In the genomic region with DNA sequence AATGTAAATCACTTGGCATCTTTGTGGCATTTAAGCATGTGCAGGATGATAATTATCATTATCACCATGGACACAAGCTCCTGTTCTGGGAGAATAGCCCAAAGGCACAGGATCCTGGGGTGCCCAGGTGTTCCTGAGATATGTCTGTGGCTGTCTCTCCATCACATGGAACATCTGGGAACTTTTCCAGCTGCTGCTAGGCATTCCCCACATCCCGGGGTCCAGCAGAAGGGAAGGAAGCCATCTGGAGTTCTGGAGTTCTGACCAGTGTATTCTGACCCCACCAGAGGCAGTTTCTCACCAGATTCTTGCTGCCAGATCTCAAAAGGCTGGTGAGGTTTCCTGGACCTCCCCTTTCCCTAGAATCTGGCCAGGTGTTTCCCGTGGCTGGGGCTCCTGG, we compare ENCODE assay signal across 22 cellular contexts.
"Had no signal": no experiment of that assay in that cellular context is flagged by ENCODE, and none has a peak within 500 bp of the region (broad histone marks: within the 10 kb centered on the region; RNA-seq: fewer than 3 reads in every experiment).

No MANE protein-coding gene starts in this region.

- DNase-seq: effector memory CD8-positive, alpha-beta T cell; esophagus squamous epithelium; foreskin fibroblast; glutamatergic neuron; immature natural killer cell; left colon; left ventricle myocardium superior; mesenchymal stem cell; midbrain; spleen; stimulated activated CD4-positive, alpha-beta T cell treated with anti-CD3 and anti-CD28 coated beads, Interleukin-15, amount 100 ng/mL, for 24 hours; stimulated activated CD4-positive, alpha-beta T cell treated with anti-CD3 and anti-CD28 coated beads, Interleukin-1b, Interleukin-23, amount 100 ng/mL, for 48 hours; stimulated activated CD4-positive, alpha-beta T cell treated with anti-CD3 and anti-CD28 coated beads, Interleukin-4, amount 100 ng/mL, for 24 hours; tibial artery; upper lobe of left lung; uterus had no signal

- H3K4me3 ChIP-seq: esophagus squamous epithelium, gastroesophageal sphincter, lung, psoas muscle, spleen, tibial artery, upper lobe of left lung, uterus had no signal

- H3K27ac ChIP-seq: esophagus squamous epithelium, gastroesophageal sphincter, neutrophil, psoas muscle, spleen, tibial artery, upper lobe of left lung, uterus had no signal

- H3K36me3 ChIP-seq: esophagus squamous epithelium, gastroesophageal sphincter, neutrophil, spleen, tibial artery, upper lobe of left lung, uterus had no signal

- H3K9me3 ChIP-seq: esophagus squamous epithelium, gastroesophageal sphincter, neutrophil, psoas muscle, spleen, tibial artery, upper lobe of left lung, uterus had no signal

- H3K4me1 ChIP-seq: psoas muscle, spleen, tibial artery, upper lobe of left lung, uterus had no signal

- ATAC-seq: effector memory CD8-positive, alpha-beta T cell; gastroesophageal sphincter; left colon; left ventricle myocardium superior; psoas muscle; sciatic nerve; stimulated activated memory B cell treated with anti-CD40 and anti-IgM and Interleukin-4, amounts not matched to agents 10 μg/mL and 1 μg/mL and 100 μg/mL, for 72 hours had no signal
